7 cellular contexts compared by ENCODE assay signal in genomic region chr13:85413664-85414063, GRCh38.
"Had no signal": no experiment of that assay in that cellular context is flagged by ENCODE, and none has a peak within 500 bp of the region (broad histone marks: within the 10 kb centered on the region; RNA-seq: fewer than 3 reads in every experiment).

No MANE protein-coding gene starts in this region.

- H3K27ac ChIP-seq: GM23248 had no signal

- H3K9me3 Mint-ChIP-seq: HFFc6 had no signal

- DNase-seq: GM23248, GOT3, H7, HFFc6 had no signal

- H3K36me3 ChIP-seq: HAP-1 had no signal

- H3K4me1 ChIP-seq: HAP-1 had no signal

- ATAC-seq: HCT116, K562 had no signal

- H3K27ac Mint-ChIP-seq: HFFc6 had no signal

- H3K9ac ChIP-seq: GM23248 had no signal

- H3K4me3 ChIP-seq: GM23248, HAP-1, K562 had no signal

- H3K4me3 Mint-ChIP-seq: HFFc6 had no signal

- H3K9me3 ChIP-seq: HAP-1 had no signal

- H2AFZ ChIP-seq: GM23248 had no signal
